38 cellular contexts compared by ENCODE assay signal in genomic region chr12:92701441-92701840, GRCh38. TPM values are rescaled to one million over a fixed set of nuclear protein-coding genes. Genes with fewer than 3 reads are reported as not detected.
"Had no signal": no experiment of that assay in that cellular context is flagged by ENCODE, and none has a peak within 500 bp of the region (broad histone marks: within the 10 kb centered on the region; RNA-seq: fewer than 3 reads in every experiment).

No MANE protein-coding gene starts in this region.

- H3K27me3 ChIP-seq: brain microvascular endothelial cell, gastrocnemius medialis, neutrophil, ovary, tibial artery, upper lobe of right lung had no signal

- H3K27me3 Mint-ChIP-seq: activated naive CD4-positive, alpha-beta T cell treated with anti-CD3 and anti-CD28 coated beads, Interleukin-2, amount 10 ng/mL, durations not matched to agents 7 days and 5 days; activated naive CD8-positive, alpha-beta T cell treated with anti-CD3 and anti-CD28 coated beads, Interleukin-2, amount 10 ng/mL, durations not matched to agents 7 days and 5 days; stimulated activated naive CD8-positive, alpha-beta T cell treated with anti-CD3 and anti-CD28 coated beads, Interleukin-15, amount 100 ng/mL, for 72 hours had no signal

- H3K27ac ChIP-seq: brain microvascular endothelial cell, gastrocnemius medialis, left ventricle myocardium inferior, neutrophil, ovary, prostate gland, tibial artery, upper lobe of right lung, VCaP had no signal

- H3K4me3 ChIP-seq: gastrocnemius medialis, left ventricle myocardium inferior, lung, ovary, prostate gland, skin epidermis, tibial artery, upper lobe of right lung had no signal

- H3K27ac Mint-ChIP-seq: activated CD4-positive, alpha-beta memory T cell treated with anti-CD3 and anti-CD28 coated beads for 36 hours; activated naive CD4-positive, alpha-beta T cell treated with anti-CD3 and anti-CD28 coated beads, Interleukin-2, amount 10 ng/mL, durations not matched to agents 7 days and 5 days; activated naive CD8-positive, alpha-beta T cell treated with anti-CD3 and anti-CD28 coated beads, Interleukin-2, amount 10 ng/mL, durations not matched to agents 7 days and 5 days; activated T-helper 1 cell treated with anti-CD3 and anti-CD28 coated beads, Interleukin-12 subunit alpha, Interleukin-12 subunit beta, Interleukin-2, Interleukin-4 antibody, amounts not matched to agents 30 ng/mL and 10 ng/mL and 1 ng/mL, durations not matched to agents 14 hours and 24 hours and 36 hours; effector memory CD8-positive, alpha-beta T cell; stimulated activated naive CD8-positive, alpha-beta T cell treated with anti-CD3 and anti-CD28 coated beads, Interleukin-15, amount 100 ng/mL, for 72 hours; T-helper 2 cell treated with Interferon-gamma antibody and Interleukin-4, amounts not matched to agents 5 μg/mL and 100 μg/mL, for 36 hours had no signal

- ATAC-seq: activated CD4-positive, CD25-positive, alpha-beta regulatory T cell treated with anti-CD3 and anti-CD28 coated beads, Interleukin-2, amount 50 U/mL, for 24 hours; effector memory CD8-positive, alpha-beta T cell; gastrocnemius medialis; sciatic nerve; stimulated activated naive CD8-positive, alpha-beta T cell treated with anti-CD3 and anti-CD28 coated beads, Interleukin-15, amount 100 ng/mL, for 72 hours; upper lobe of right lung had no signal

- H3K4me1 ChIP-seq: gastrocnemius medialis, left ventricle myocardium inferior, prostate gland, tibial artery, upper lobe of right lung had no signal

- H3K4me3 Mint-ChIP-seq: activated CD4-positive, alpha-beta memory T cell treated with anti-CD3 and anti-CD28 coated beads for 36 hours; activated naive CD4-positive, alpha-beta T cell treated with anti-CD3 and anti-CD28 coated beads, Interleukin-2, amount 10 ng/mL, durations not matched to agents 7 days and 5 days; activated naive CD8-positive, alpha-beta T cell treated with anti-CD3 and anti-CD28 coated beads, Interleukin-2, amount 10 ng/mL, durations not matched to agents 7 days and 5 days; activated T-helper 1 cell treated with anti-CD3 and anti-CD28 coated beads, Interleukin-12 subunit alpha, Interleukin-12 subunit beta, Interleukin-2, Interleukin-4 antibody, amounts not matched to agents 30 ng/mL and 10 ng/mL and 1 ng/mL, durations not matched to agents 14 hours and 24 hours and 36 hours; effector memory CD8-positive, alpha-beta T cell; nephron; stimulated activated naive CD8-positive, alpha-beta T cell treated with anti-CD3 and anti-CD28 coated beads, Interleukin-15, amount 100 ng/mL, for 72 hours; T-helper 2 cell treated with Interferon-gamma antibody and Interleukin-4, amounts not matched to agents 5 μg/mL and 100 μg/mL, for 36 hours had no signal

- DNase-seq: activated CD4-positive, alpha-beta memory T cell treated with anti-CD3 and anti-CD28 coated beads for 36 hours; activated CD4-positive, alpha-beta T cell treated with anti-CD3 and anti-CD28 coated beads for 48 hours; activated CD8-positive, alpha-beta memory T cell treated with anti-CD3 and anti-CD28 coated beads, Interleukin-2, amount 50 U/mL, for 4 hours; activated gamma-delta T cell; activated naive CD4-positive, alpha-beta T cell treated with anti-CD3 and anti-CD28 coated beads, Interleukin-2, amount 10 ng/mL, durations not matched to agents 7 days and 5 days; activated naive CD8-positive, alpha-beta T cell treated with anti-CD3 and anti-CD28 coated beads, Interleukin-2, amount 10 ng/mL, durations not matched to agents 7 days and 5 days; activated T-cell treated with anti-CD3 and anti-CD28 coated beads, Interleukin-2, amount 50 U/mL, for 1 hour; amniotic stem cell; brain microvascular endothelial cell; caudate nucleus; cortex of kidney; effector memory CD8-positive, alpha-beta T cell; erythroblast; gastrocnemius medialis; glutamatergic neuron; islet precursor cell; left ventricle myocardium inferior; ovary; retina; stimulated activated CD4-positive, alpha-beta T cell treated with anti-CD3 and anti-CD28 coated beads, Interleukin-12 subunit alpha, Interleukin-12 subunit beta, amount 100 ng/mL, for 4 hours; stimulated activated CD4-positive, alpha-beta T cell treated with anti-CD3 and anti-CD28 coated beads, Interleukin-4, amount 100 ng/mL, for 1 hour; stimulated activated naive CD8-positive, alpha-beta T cell treated with anti-CD3 and anti-CD28 coated beads, Interleukin-15, amount 100 ng/mL, for 72 hours; T-helper 1 cell; tibial artery; upper lobe of right lung had no signal

- H3K36me3 Mint-ChIP-seq: activated naive CD4-positive, alpha-beta T cell treated with anti-CD3 and anti-CD28 coated beads, Interleukin-2, amount 10 ng/mL, durations not matched to agents 7 days and 5 days had no signal

- H3K36me3 ChIP-seq: brain microvascular endothelial cell, gastrocnemius medialis, left ventricle myocardium inferior, neutrophil, ovary, prostate gland, tibial artery, upper lobe of right lung had no signal

- H3K9me3 ChIP-seq: gastrocnemius medialis, neutrophil, ovary, prostate gland, tibial artery, upper lobe of right lung had no signal

RNA-seq across cellular contexts. Expression of gene PLEKHG7, which starts 1.3 kb away (rescaled TPM):
- total RNA-seq: activated CD4-positive, alpha-beta memory T cell treated with anti-CD3 and anti-CD28 coated beads for 36 hours; activated CD8-positive, alpha-beta memory T cell treated with anti-CD3 and anti-CD28 coated beads for 36 hours; activated naive CD8-positive, alpha-beta T cell treated with anti-CD3 and anti-CD28 coated beads, Interleukin-2, amount 10 ng/mL, durations not matched to agents 7 days and 5 days; activated T-helper 1 cell treated with anti-CD3 and anti-CD28 coated beads, Interleukin-12 subunit alpha, Interleukin-12 subunit beta, Interleukin-2, Interleukin-4 antibody, amounts not matched to agents 30 ng/mL and 10 ng/mL and 1 ng/mL, durations not matched to agents 14 hours and 24 hours and 36 hours; chondrocyte; gastrocnemius medialis; left ventricle myocardium inferior; mesenteric fat pad; upper lobe of right lung had no signal
- polyA plus RNA-seq: ovary had no signal
